In genomic region chr6:26354162-26354561, GRCh38 we compare ENCODE assay signal across 1 cellular context.
TF ChIP-seq lines count a peak whose summit lies in the region.

No MANE protein-coding gene starts in this region.

TF ChIP-seq in HepG2, 621 proteins besides CTCF, POLR2A, EP300 and RAD21 (continued from another document and continues in another):
- no peak for TF ChIP-seq HNF1A (IDR thresholded peaks at IDR 0.05; ENCODE audit: low read depth)
- TF ChIP-seq HNF1A (CRISPR knock-in tag; IDR thresholded peaks at IDR 0.05; ENCODE audit: borderline replicate concordance), result peak; percentile 34; the same call in 1 of the 2 replicates
- no peak for TF ChIP-seq ZNF710 (CRISPR knock-in tag; IDR thresholded peaks at IDR 0.05; ENCODE audit: borderline replicate concordance)
- TF ChIP-seq HNF4G (IDR thresholded peaks at IDR 0.05; ENCODE audit: borderline replicate concordance, low read depth, low read length), result no peak
- TF ChIP-seq HNF4G (CRISPR knock-in tag; IDR thresholded peaks at IDR 0.05; ENCODE audit: borderline replicate concordance, low read depth), result no peak
- no peak for TF ChIP-seq DNMT1 (CRISPR knock-in tag; IDR thresholded peaks at IDR 0.05)
- no peak for TF ChIP-seq MTERF4 (CRISPR knock-in tag; IDR thresholded peaks at IDR 0.05)
- TF ChIP-seq HES4 (CRISPR knock-in tag; IDR thresholded peaks at IDR 0.05; ENCODE audit: borderline replicate concordance), result no peak
- TF ChIP-seq NFKBIZ (CRISPR knock-in tag; IDR thresholded peaks at IDR 0.05), result no peak
- TF ChIP-seq AGO1 (IDR thresholded peaks at IDR 0.05; ENCODE audit: low read depth, low read length, poor library complexity, severe bottlenecking), result no peak
- no peak for TF ChIP-seq ONECUT2 (CRISPR knock-in tag; IDR thresholded peaks at IDR 0.05)
- TF ChIP-seq RFXAP (CRISPR knock-in tag; IDR thresholded peaks at IDR 0.05; ENCODE audit: borderline replicate concordance), result no peak
- no peak for TF ChIP-seq CC2D1A (CRISPR knock-in tag; IDR thresholded peaks at IDR 0.05)
- no peak for TF ChIP-seq USF2 (IDR thresholded peaks at IDR 0.05; ENCODE audit: low read depth, low read length)
- no peak for TF ChIP-seq USF2 (CRISPR knock-in tag; IDR thresholded peaks at IDR 0.05; ENCODE audit: borderline replicate concordance)
- TF ChIP-seq NCOA2 (CRISPR knock-in tag; IDR thresholded peaks at IDR 0.05), result no peak
- no peak for TF ChIP-seq ZKSCAN8 (CRISPR knock-in tag; IDR thresholded peaks at IDR 0.05; ENCODE audit: borderline replicate concordance)
- no peak for TF ChIP-seq HDAC1 (CRISPR knock-in tag; IDR thresholded peaks at IDR 0.05)
- TF ChIP-seq GLMP (CRISPR knock-in tag; IDR thresholded peaks at IDR 0.05; ENCODE audit: borderline replicate concordance), result no peak
- 0 out of 2 replicates have a peak, but pooled peaks have one; percentile 35 for TF ChIP-seq PBX2 (CRISPR knock-in tag; IDR thresholded peaks at IDR 0.05)
- TF ChIP-seq ARID5B (CRISPR knock-in tag; IDR thresholded peaks at IDR 0.05), result peak; percentile 33; the same call in 1 of the 2 replicates
- TF ChIP-seq ZNF205 (CRISPR knock-in tag; IDR thresholded peaks at IDR 0.05), result 0 out of 2 replicates have a peak, but pooled peaks have one; percentile 20
- TF ChIP-seq HIC2 (CRISPR knock-in tag; IDR thresholded peaks at IDR 0.05; ENCODE audit: low read depth), result no peak
- no peak for TF ChIP-seq ZNF557 (CRISPR knock-in tag; IDR thresholded peaks at IDR 0.05)
- no peak for TF ChIP-seq HNRNPK (IDR thresholded peaks at IDR 0.05; ENCODE audit: low read depth, low read length, poor library complexity, severe bottlenecking)
- no peak for TF ChIP-seq MXD4 (CRISPR knock-in tag; IDR thresholded peaks at IDR 0.05)
- TF ChIP-seq GATAD2A (CRISPR knock-in tag; IDR thresholded peaks at IDR 0.05), result peak; percentile 21; the same call in 1 of the 2 replicates
- TF ChIP-seq FIP1L1 (IDR thresholded peaks at IDR 0.05; ENCODE audit: borderline replicate concordance, insufficient read depth, low read depth, low read length), result no peak
- TF ChIP-seq KAT7 (CRISPR knock-in tag; IDR thresholded peaks at IDR 0.05; ENCODE audit: borderline replicate concordance), result no peak
- no peak for TF ChIP-seq ZFP90 (CRISPR knock-in tag; IDR thresholded peaks at IDR 0.05; ENCODE audit: borderline replicate concordance)
- TF ChIP-seq ZNF678 (CRISPR knock-in tag; IDR thresholded peaks at IDR 0.05), result no peak
- TF ChIP-seq ZNF496 (CRISPR knock-in tag; IDR thresholded peaks at IDR 0.05; ENCODE audit: insufficient replicate concordance), result no peak
- TF ChIP-seq TEAD3 (CRISPR knock-in tag; optimal IDR thresholded peaks at IDR 0.05; ENCODE audit: borderline replicate concordance), result no peak
- no peak for TF ChIP-seq ZBTB42 (CRISPR knock-in tag; IDR thresholded peaks at IDR 0.05)
- no peak for TF ChIP-seq RBM22 (optimal IDR thresholded peaks at IDR 0.05; ENCODE audit: low read length)
- TF ChIP-seq MZF1 (CRISPR knock-in tag; IDR thresholded peaks at IDR 0.05; ENCODE audit: borderline replicate concordance), result no peak
- no peak for TF ChIP-seq ZNF10 (CRISPR knock-in tag; IDR thresholded peaks at IDR 0.05; ENCODE audit: borderline replicate concordance, low read depth)
- no peak for TF ChIP-seq TFAP4 (IDR thresholded peaks at IDR 0.05; ENCODE audit: borderline replicate concordance, low read depth)
- TF ChIP-seq SNAI1 (CRISPR knock-in tag; IDR thresholded peaks at IDR 0.05; ENCODE audit: borderline replicate concordance), result no peak
- no peak for TF ChIP-seq ZNF850 (CRISPR knock-in tag; conservative IDR thresholded peaks at IDR 0.05)
- no peak for TF ChIP-seq BRCA1 (CRISPR knock-in tag; IDR thresholded peaks at IDR 0.05)
